In the genomic region with DNA sequence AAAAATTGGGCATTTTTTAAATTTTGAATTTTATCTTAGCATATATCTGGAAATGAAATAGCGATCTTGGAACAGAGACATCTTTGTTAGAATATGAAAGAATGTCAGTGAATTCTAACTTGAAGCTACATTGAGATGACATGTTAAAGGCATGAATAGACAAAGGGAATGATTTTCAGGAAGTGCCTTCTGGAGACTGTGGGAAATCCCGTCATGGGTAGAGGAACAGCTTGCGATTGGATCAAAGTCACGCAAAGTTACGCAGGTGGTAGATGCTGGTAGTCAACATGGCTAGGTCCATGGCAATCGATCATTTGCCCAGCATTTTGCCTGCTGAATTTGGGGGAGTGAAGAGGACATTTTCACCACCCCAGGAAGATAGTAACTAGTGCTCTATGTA, we compare ENCODE assay signal across 20 cellular contexts. TPM values are rescaled to one million over a fixed set of nuclear protein-coding genes. Genes with fewer than 3 reads are reported as not detected.
DNase-seq lines count a peak whose midpoint lies in the region; ATAC-seq and TF ChIP-seq lines count a peak whose summit lies in the region.
"Had no signal": no experiment of that assay in that cellular context is flagged by ENCODE, and none has a peak within 500 bp of the region (broad histone marks: within the 10 kb centered on the region; RNA-seq: fewer than 3 reads in every experiment).

No MANE protein-coding gene starts in this region.

- H3K27ac ChIP-seq in endodermal cell (ENCODE audit: low read depth, low read length) (peak overlapping the region; percentile 14), upper lobe of right lung (no peak overlapping the region)
- no peak overlapping the region for H3K27ac ChIP-seq in naive thymus-derived CD4-positive, alpha-beta T cell (ENCODE audit: low read depth, low read length)
- H3K27ac ChIP-seq: 22Rv1, ovary had no signal

- peaks cover 4% of the 10 kb centered on the region for H3K9me3 Mint-ChIP-seq in activated naive CD8-positive, alpha-beta T cell (ENCODE audit: low read depth)
- H3K9me3 Mint-ChIP-seq in activated naive CD8-positive, alpha-beta T cell treated with anti-CD3 and anti-CD28 coated beads, Interleukin-2, amount 50 U/mL, for 24 hours: no peaks in the 10 kb centered on the region
- H3K9me3 Mint-ChIP-seq in endodermal cell: no peaks in the 10 kb centered on the region
- peaks cover 0 to 1% (median 0%) of the 10 kb centered on the region in 11 donors for H3K9me3 Mint-ChIP-seq in naive thymus-derived CD4-positive, alpha-beta T cell
- H3K9me3 Mint-ChIP-seq: CD8-positive, alpha-beta memory T cell had no signal

- no peaks in the 10 kb centered on the region for H3K36me3 ChIP-seq in endodermal cell (ENCODE audit: control insufficient read depth, insufficient read depth, low read length)
- H3K36me3 ChIP-seq in naive thymus-derived CD4-positive, alpha-beta T cell (ENCODE audit: control insufficient read depth in 2 of 3, insufficient read depth in 3 of 3, low read length in 3 of 3): no peaks in the 10 kb centered on the region
- H3K36me3 ChIP-seq in upper lobe of right lung: no peaks in the 10 kb centered on the region
- H3K36me3 ChIP-seq: ovary, tibial nerve had no signal

- H3K27me3 Mint-ChIP-seq in activated naive CD8-positive, alpha-beta T cell: no peaks in the 10 kb centered on the region
- H3K27me3 Mint-ChIP-seq in activated naive CD8-positive, alpha-beta T cell treated with anti-CD3 and anti-CD28 coated beads, Interleukin-2, amount 50 U/mL, for 24 hours: no peaks in the 10 kb centered on the region
- no peaks in the 10 kb centered on the region for H3K27me3 Mint-ChIP-seq in endodermal cell (ENCODE audit: insufficient read depth)
- no peaks in the 10 kb centered on the region for H3K27me3 Mint-ChIP-seq in naive thymus-derived CD4-positive, alpha-beta T cell
- H3K27me3 Mint-ChIP-seq: CD8-positive, alpha-beta memory T cell had no signal

- H3K4me3 ChIP-seq in endodermal cell (ENCODE audit: low read length): no peak overlapping the region
- H3K4me3 ChIP-seq in naive thymus-derived CD4-positive, alpha-beta T cell (ENCODE audit: low read length): no peak overlapping the region
- no peak overlapping the region for H3K4me3 ChIP-seq in upper lobe of right lung
- H3K4me3 ChIP-seq: ovary, tibial nerve had no signal

- H3K4me3 Mint-ChIP-seq in activated naive CD8-positive, alpha-beta T cell: no peak overlapping the region
- H3K4me3 Mint-ChIP-seq in activated naive CD8-positive, alpha-beta T cell treated with anti-CD3 and anti-CD28 coated beads, Interleukin-2, amount 50 U/mL, for 24 hours: no peak overlapping the region
- H3K4me3 Mint-ChIP-seq in endodermal cell: no peak overlapping the region
- peak overlapping the region in 2 of 10 donors; percentile 17 to 69 for H3K4me3 Mint-ChIP-seq in naive thymus-derived CD4-positive, alpha-beta T cell
- H3K4me3 Mint-ChIP-seq: CD8-positive, alpha-beta memory T cell had no signal

- POLR2A ChIA-PET in naive thymus-derived CD4-positive, alpha-beta T cell (lab: Charles Lee): interaction anchor here (0.6 kb wide), 1 partner anchor 1638 kb away, joined by 3 read pairs; no protein-coding TSS in a partner anchor

- ATAC-seq in activated naive CD8-positive, alpha-beta T cell treated with anti-CD3 and anti-CD28 coated beads, Interleukin-2, amount 50 U/mL, for 24 hours: no peak
- ATAC-seq in naive thymus-derived CD4-positive, alpha-beta T cell: no peak
- peak; percentile 28 for ATAC-seq in upper lobe of right lung

- H3K4me1 Mint-ChIP-seq in activated naive CD8-positive, alpha-beta T cell (ENCODE audit: low read depth): peaks cover 90% of the 10 kb centered on the region
- H3K4me1 Mint-ChIP-seq in activated naive CD8-positive, alpha-beta T cell treated with anti-CD3 and anti-CD28 coated beads, Interleukin-2, amount 50 U/mL, for 24 hours: peaks cover 93% of the 10 kb centered on the region
- H3K4me1 Mint-ChIP-seq in endodermal cell: peaks cover 16% of the 10 kb centered on the region
- H3K4me1 Mint-ChIP-seq in naive thymus-derived CD4-positive, alpha-beta T cell: peaks cover 54 to 91% (median 83%) of the 10 kb centered on the region in 7 donors

- H3K27me3 ChIP-seq in endodermal cell (ENCODE audit: control insufficient read depth, insufficient read depth, low read length, poor library complexity, severe bottlenecking): no peaks in the 10 kb centered on the region
- H3K27me3 ChIP-seq in naive thymus-derived CD4-positive, alpha-beta T cell (ENCODE audit: control insufficient read depth in 2 of 2, insufficient read depth in 2 of 2, low read length in 2 of 2): no peaks in the 10 kb centered on the region
- H3K27me3 ChIP-seq in upper lobe of right lung: no peaks in the 10 kb centered on the region
- H3K27me3 ChIP-seq: ovary, tibial nerve had no signal

- CTCF ChIA-PET in naive thymus-derived CD4-positive, alpha-beta T cell (lab: Charles Lee): interaction anchor here (1.0 kb wide), 1 partner anchor 45 kb away, joined by 3 read pairs; no protein-coding TSS in a partner anchor

- TF ChIP-seq CTCF in endodermal cell (conservative IDR thresholded peaks at IDR 0.05) (no peak), upper lobe of right lung (IDR thresholded peaks at IDR 0.05) (no peak)

- H3K4me1 ChIP-seq in endodermal cell (ENCODE audit: control insufficient read depth, insufficient read depth, low read length) (peaks cover 3% of the 10 kb centered on the region), upper lobe of right lung (peaks cover 78% of the 10 kb centered on the region)
- peaks cover 11 to 56% of the 10 kb centered on the region in 2 donors for H3K4me1 ChIP-seq in naive thymus-derived CD4-positive, alpha-beta T cell (ENCODE audit: control insufficient read depth in 2 of 2, insufficient read depth in 2 of 2, low read length in 2 of 2)

- peaks cover 4% of the 10 kb centered on the region for H3K36me3 Mint-ChIP-seq in activated naive CD8-positive, alpha-beta T cell
- H3K36me3 Mint-ChIP-seq in activated naive CD8-positive, alpha-beta T cell treated with anti-CD3 and anti-CD28 coated beads, Interleukin-2, amount 50 U/mL, for 24 hours (ENCODE audit: low read depth): no peaks in the 10 kb centered on the region
- no peaks in the 10 kb centered on the region for H3K36me3 Mint-ChIP-seq in endodermal cell (ENCODE audit: low read depth)
- peaks cover 0 to 5% (median 0%) of the 10 kb centered on the region in 5 donors for H3K36me3 Mint-ChIP-seq in naive thymus-derived CD4-positive, alpha-beta T cell
- H3K36me3 Mint-ChIP-seq: CD8-positive, alpha-beta memory T cell had no signal

- intact Hi-C loops in naive thymus-derived CD4-positive, alpha-beta T cell (cut with micrococcal nuclease): no loop called here
- intact Hi-C loops in upper lobe of right lung (cut with DNase I): no loop called here

- peak overlapping the region; percentile 28 for H3K27ac Mint-ChIP-seq in activated naive CD8-positive, alpha-beta T cell
- no peak overlapping the region for H3K27ac Mint-ChIP-seq in activated naive CD8-positive, alpha-beta T cell treated with anti-CD3 and anti-CD28 coated beads, Interleukin-2, amount 50 U/mL, for 24 hours
- no peak overlapping the region for H3K27ac Mint-ChIP-seq in endodermal cell
- peak overlapping the region in 5 of 9 donors; percentile 19 to 81 (median 41) for H3K27ac Mint-ChIP-seq in naive thymus-derived CD4-positive, alpha-beta T cell
- H3K27ac Mint-ChIP-seq: CD8-positive, alpha-beta memory T cell had no signal

- WGBS in endodermal cell (ENCODE audit: insufficient coverage in 1 of 2, insufficient read length in 1 of 2), 2 experiments: 93 to 94% methylated on average over 3 to 6 of the region's 6 CpGs

- H3K9me3 ChIP-seq in endodermal cell (ENCODE audit: control insufficient read depth, low read length) (no peaks in the 10 kb centered on the region), upper lobe of right lung (no peaks in the 10 kb centered on the region)
- no peaks in the 10 kb centered on the region for H3K9me3 ChIP-seq in naive thymus-derived CD4-positive, alpha-beta T cell (ENCODE audit: control insufficient read depth in 2 of 3, low read length in 3 of 3)
- H3K9me3 ChIP-seq: ovary, tibial nerve had no signal

- no peak for DNase-seq in activated naive CD8-positive, alpha-beta T cell treated with anti-CD3 and anti-CD28 coated beads, Interleukin-2, amount 50 U/mL, for 24 hours
- no peak for DNase-seq in endodermal cell
- DNase-seq in naive thymus-derived CD4-positive, alpha-beta T cell: no peak
- DNase-seq in upper lobe of right lung: no peak
- DNase-seq in cortex of kidney (lab: John Stamatoyannopoulos, UW): no peak
- no peak for DNase-seq in germinal center (ENCODE audit: low spot score)
- DNase-seq in inferior parietal cortex (ENCODE audit: extremely low spot score): no peak
- DNase-seq: activated CD4-positive, alpha-beta T cell treated with anti-CD3 and anti-CD28 coated beads for 48 hours; activated T-cell treated with anti-CD3 and anti-CD28 coated beads, Interleukin-2, amount 50 U/mL, for 48 hours; amniotic stem cell; CD8-positive, alpha-beta memory T cell; NCI-H2029; NCI-H526 treated with DMSO at 0.1 percent for 48 hours; ovary; RPMI8226; stimulated activated CD4-positive, alpha-beta T cell treated with anti-CD3 and anti-CD28 coated beads, Interleukin-15, amount 100 ng/mL, for 24 hours; T-helper 2 cell had no signal

- no peak overlapping the region for H3K9ac ChIP-seq in endodermal cell (ENCODE audit: extremely low read depth, low read length, poor library complexity, severe bottlenecking)

RNA-seq across cellular contexts. Expression of gene LRCH1, which starts 43.5 kb away (rescaled TPM):
- total RNA-seq in endodermal cell (10 to 100 TPM in 1 of 2 donors, 1 to 10 TPM in 1; 8.1 to 11.8 TPM), upper lobe of right lung (32.0 TPM)
- polyA plus RNA-seq in endodermal cell (2013, experiment 1 of 2): 10.0 TPM
- polyA plus RNA-seq in endodermal cell (2013, experiment 2 of 2): 10.1 TPM
- total RNA-seq in naive thymus-derived CD4-positive, alpha-beta T cell: 10 to 100 TPM; 13.8 to 24.2 (median 15.5) TPM
- 1 to 10 TPM; 4.1 to 6.4 TPM for polyA plus RNA-seq in naive thymus-derived CD4-positive, alpha-beta T cell

Comparison
In these comparisons a context has a peak if more than half of its experiments do, and no peak if none do; other contexts are left out.
1. H3K27ac Mint-ChIP-seq: peak in activated naive CD8-positive, alpha-beta T cell (single experiment) and naive thymus-derived CD4-positive, alpha-beta T cell (5 of 9); none in activated naive CD8-positive, alpha-beta T cell treated with anti-CD3 and anti-CD28 coated beads, Interleukin-2, amount 50 U/mL, for 24 hours (single experiment) and endodermal cell (single experiment).